Comparison of ENCODE assay signal across 8 cellular contexts in the genomic region with DNA sequence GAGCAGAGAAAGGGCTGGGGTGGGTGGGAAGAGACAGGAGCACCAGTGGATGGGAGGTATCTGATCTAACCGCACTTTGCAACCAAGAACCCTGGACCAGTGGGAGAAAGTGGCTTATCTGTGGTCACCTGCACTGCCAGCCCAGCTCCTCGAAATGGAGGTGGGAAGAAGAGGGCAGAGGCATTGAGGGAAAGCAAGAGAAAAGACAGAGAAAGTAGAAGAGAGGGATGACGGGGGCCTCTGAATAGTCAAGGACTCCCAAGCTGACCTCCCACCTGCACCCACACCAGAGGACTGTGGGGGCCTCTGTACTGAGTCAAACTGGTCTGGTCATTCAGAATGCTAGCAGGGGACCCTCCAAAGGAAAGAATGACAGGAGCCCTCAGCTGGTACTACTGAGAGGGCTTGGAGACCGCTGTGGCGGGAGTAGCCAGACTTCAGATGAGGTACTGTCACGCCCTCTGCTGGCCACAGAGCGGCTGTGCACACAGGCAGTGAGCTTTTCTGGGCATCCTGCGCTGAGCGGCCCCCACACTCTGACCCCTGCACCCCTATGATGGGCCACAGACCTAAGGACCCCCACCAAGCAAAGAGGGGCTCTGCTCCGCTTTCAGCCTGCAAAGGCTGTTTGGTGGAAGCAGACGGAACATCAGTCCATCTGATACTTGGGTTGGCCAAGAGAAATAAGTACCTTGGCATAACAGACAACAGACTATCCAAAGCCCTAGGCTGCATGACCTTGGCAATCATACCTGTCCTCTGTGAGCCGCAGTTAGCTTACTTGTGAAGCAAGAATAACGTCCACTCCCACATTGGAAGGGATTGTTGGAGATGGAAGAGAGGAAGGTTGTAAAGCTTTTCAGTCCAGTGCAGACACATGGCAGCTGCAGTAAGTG.
A peak's percentile ranks its signal among the peaks of the same experiment; 100 is the strongest.
DNase-seq lines count a peak whose midpoint lies in the region; ATAC-seq and TF ChIP-seq lines count a peak whose summit lies in the region.

No MANE protein-coding gene starts in this region.

- no peak overlapping the region for H3K27ac Mint-ChIP-seq in activated CD8-positive, alpha-beta T cell treated with anti-CD3 and anti-CD28 coated beads for 36 hours
- no peak overlapping the region for H3K27ac Mint-ChIP-seq in effector memory CD8-positive, alpha-beta T cell
- H3K27ac Mint-ChIP-seq in memory B cell: no peak overlapping the region

- H3K79me2 ChIP-seq in GM23248 (ENCODE audit: insufficient read depth): no peaks in the 10 kb centered on the region

- no peak overlapping the region for H2AFZ ChIP-seq in GM23248

- H4K20me1 ChIP-seq in GM23248 (ENCODE audit: insufficient read depth): no peaks in the 10 kb centered on the region

- no peaks in the 10 kb centered on the region for H3K27me3 ChIP-seq in GM23248 (replicated peaks; ENCODE audit: insufficient read depth)

- CTCF ChIA-PET in activated CD8-positive, alpha-beta T cell treated with anti-CD3 and anti-CD28 coated beads for 36 hours (lab: Charles Lee): interaction anchor here (0.5 to 4.9 kb wide), 52 partner anchors 9 to 285 kb away, joined by 3 to 40 read pairs (median 4); no protein-coding TSS in a partner anchor

- H3K4me3 ChIP-seq in GM23248: no peak overlapping the region

- H3K36me3 ChIP-seq in GM23248 (ENCODE audit: low read depth): no peaks in the 10 kb centered on the region

- H3K9ac ChIP-seq in GM23248: no peak overlapping the region

- intact Hi-C loops in activated CD8-positive, alpha-beta T cell treated with anti-CD3 and anti-CD28 coated beads for 36 hours (cut with micrococcal nuclease): loop anchor here (10.0 kb wide), 1 partner anchor 130 kb away; no protein-coding TSS in a partner anchor

- no peaks in the 10 kb centered on the region for H3K4me1 Mint-ChIP-seq in activated CD8-positive, alpha-beta T cell treated with anti-CD3 and anti-CD28 coated beads for 36 hours (ENCODE audit: low read depth)
- no peaks in the 10 kb centered on the region for H3K4me1 Mint-ChIP-seq in effector memory CD8-positive, alpha-beta T cell (ENCODE audit: low read depth in 2 of 2)
- H3K4me1 Mint-ChIP-seq in memory B cell: no peaks in the 10 kb centered on the region

- H3K4me3 Mint-ChIP-seq in activated CD8-positive, alpha-beta T cell treated with anti-CD3 and anti-CD28 coated beads for 36 hours: no peak overlapping the region
- H3K4me3 Mint-ChIP-seq in effector memory CD8-positive, alpha-beta T cell: no peak overlapping the region
- H3K4me3 Mint-ChIP-seq in memory B cell: no peak overlapping the region

- no peak overlapping the region for H3K4me2 ChIP-seq in GM23248 (ENCODE audit: unreplicated experiment)

- ATAC-seq in activated CD8-positive, alpha-beta T cell treated with anti-CD3 and anti-CD28 coated beads for 36 hours: peak; percentile 97
- peak; percentile 68 for ATAC-seq in effector memory CD8-positive, alpha-beta T cell (replicated peaks)
- ATAC-seq in memory B cell (ENCODE audit: low read depth): peak; percentile 37
- ATAC-seq in HG02623 (IDR thresholded peaks at IDR 0.05; ENCODE audit: unreplicated experiment): no peak

- H3K27ac ChIP-seq in GM23248: no peak overlapping the region

- H3K27me3 Mint-ChIP-seq in activated CD8-positive, alpha-beta T cell treated with anti-CD3 and anti-CD28 coated beads for 36 hours: peaks cover 1% of the 10 kb centered on the region
- peaks cover 34 to 71% of the 10 kb centered on the region in 2 donors for H3K27me3 Mint-ChIP-seq in effector memory CD8-positive, alpha-beta T cell
- H3K27me3 Mint-ChIP-seq in memory B cell: peaks cover 12% of the 10 kb centered on the region

- no peaks in the 10 kb centered on the region for H3K4me1 ChIP-seq in GM23248 (ENCODE audit: insufficient read depth)

- TF ChIP-seq CTCF in activated CD8-positive, alpha-beta T cell treated with anti-CD3 and anti-CD28 coated beads for 36 hours (IDR thresholded peaks at IDR 0.05): peak; percentile 96

- POLR2A ChIA-PET in activated CD8-positive, alpha-beta T cell treated with anti-CD3 and anti-CD28 coated beads for 36 hours (lab: Charles Lee): interaction anchor here (0.6 to 0.8 kb wide), 2 partner anchors 21 to 34 kb away, joined by 3 read pairs; no protein-coding TSS in a partner anchor

- no peaks in the 10 kb centered on the region for H3K9me2 ChIP-seq in GM23248 (ENCODE audit: insufficient read depth)

- H3F3A ChIP-seq in GM23248 (ENCODE audit: insufficient read depth): no peaks in the 10 kb centered on the region

- DNase-seq in AG20443 (ENCODE audit: low spot score) (peak; percentile 90), GM23248 (peak; percentile 81), NCI-H446 treated with DMSO at 0.1 percent for 48 hours (lab: John Stamatoyannopoulos, UW) (peak; percentile 27), memory B cell (ENCODE audit: low spot score in 2 of 2) (peak in 1 of 2 donors; percentile 37)
- DNase-seq in activated CD8-positive, alpha-beta T cell treated with anti-CD3 and anti-CD28 coated beads for 36 hours: peak; percentile 81
- peak; percentile 34 to 51 (median 36) for DNase-seq in effector memory CD8-positive, alpha-beta T cell
- peak; percentile 25 for DNase-seq in stimulated activated CD8-positive, alpha-beta memory T cell treated with anti-CD3 and anti-CD28 coated beads, Interleukin-15, amount 100 ng/mL, for 24 hours (ENCODE audit: low read depth)

- no peaks in the 10 kb centered on the region for H3K9me3 ChIP-seq in GM23248 (ENCODE audit: low read depth)

- WGBS in GM23248 (ENCODE audit: low coverage in 1 of 2, low lambda C conversion rate in 2 of 2, missing lambda C conversion rate in 2 of 2), 2 experiments: 13 to 17% methylated on average over 9 to 13 of the region's 13 CpGs

- H3K36me3 Mint-ChIP-seq in activated CD8-positive, alpha-beta T cell treated with anti-CD3 and anti-CD28 coated beads for 36 hours (ENCODE audit: low read depth): no peaks in the 10 kb centered on the region
- H3K36me3 Mint-ChIP-seq in effector memory CD8-positive, alpha-beta T cell (ENCODE audit: insufficient read depth): no peaks in the 10 kb centered on the region
- no peaks in the 10 kb centered on the region for H3K36me3 Mint-ChIP-seq in memory B cell

- in situ Hi-C loops in GM23248 (cut with MboI): loop anchor here (10.0 kb wide), 1 partner anchor 130 kb away; no protein-coding TSS in a partner anchor

- H3K9me3 Mint-ChIP-seq in activated CD8-positive, alpha-beta T cell treated with anti-CD3 and anti-CD28 coated beads for 36 hours: no peaks in the 10 kb centered on the region
- no peaks in the 10 kb centered on the region for H3K9me3 Mint-ChIP-seq in effector memory CD8-positive, alpha-beta T cell
- H3K9me3 Mint-ChIP-seq in memory B cell: no peaks in the 10 kb centered on the region
